1 cellular context compared by ENCODE assay signal in genomic region chr3:154122096-154122911, GRCh38.
TF ChIP-seq lines count a peak whose summit lies in the region.

No MANE protein-coding gene starts in this region.

TF ChIP-seq in HepG2, 621 proteins besides CTCF, POLR2A, EP300 and RAD21 (continued from another document):
- peak; percentile 23; the same call in 1 of the 2 replicates for TF ChIP-seq ZNF687 (CRISPR knock-in tag; IDR thresholded peaks at IDR 0.05)
- TF ChIP-seq ZBTB7B (CRISPR knock-in tag; IDR thresholded peaks at IDR 0.05), result 0 out of 2 replicates have a peak, but pooled peaks have one; percentile 18
- peak; percentile 4; the same call in 1 of the 2 replicates for TF ChIP-seq MAX (IDR thresholded peaks at IDR 0.05)
- TF ChIP-seq, protein P1, sequence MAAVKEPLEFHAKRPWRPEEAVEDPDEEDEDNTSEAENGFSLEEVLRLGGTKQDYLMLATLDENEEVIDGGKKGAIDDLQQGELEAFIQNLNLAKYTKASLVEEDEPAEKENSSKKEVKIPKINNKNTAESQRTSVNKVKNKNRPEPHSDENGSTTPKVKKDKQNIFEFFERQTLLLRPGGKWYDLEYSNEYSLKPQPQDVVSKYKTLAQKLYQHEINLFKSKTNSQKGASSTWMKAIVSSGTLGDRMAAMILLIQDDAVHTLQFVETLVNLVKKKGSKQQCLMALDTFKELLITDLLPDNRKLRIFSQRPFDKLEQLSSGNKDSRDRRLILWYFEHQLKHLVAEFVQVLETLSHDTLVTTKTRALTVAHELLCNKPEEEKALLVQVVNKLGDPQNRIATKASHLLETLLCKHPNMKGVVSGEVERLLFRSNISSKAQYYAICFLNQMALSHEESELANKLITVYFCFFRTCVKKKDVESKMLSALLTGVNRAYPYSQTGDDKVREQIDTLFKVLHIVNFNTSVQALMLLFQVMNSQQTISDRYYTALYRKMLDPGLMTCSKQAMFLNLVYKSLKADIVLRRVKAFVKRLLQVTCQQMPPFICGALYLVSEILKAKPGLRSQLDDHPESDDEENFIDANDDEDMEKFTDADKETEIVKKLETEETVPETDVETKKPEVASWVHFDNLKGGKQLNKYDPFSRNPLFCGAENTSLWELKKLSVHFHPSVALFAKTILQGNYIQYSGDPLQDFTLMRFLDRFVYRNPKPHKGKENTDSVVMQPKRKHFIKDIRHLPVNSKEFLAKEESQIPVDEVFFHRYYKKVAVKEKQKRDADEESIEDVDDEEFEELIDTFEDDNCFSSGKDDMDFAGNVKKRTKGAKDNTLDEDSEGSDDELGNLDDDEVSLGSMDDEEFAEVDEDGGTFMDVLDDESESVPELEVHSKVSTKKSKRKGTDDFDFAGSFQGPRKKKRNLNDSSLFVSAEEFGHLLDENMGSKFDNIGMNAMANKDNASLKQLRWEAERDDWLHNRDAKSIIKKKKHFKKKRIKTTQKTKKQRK (IDR thresholded peaks at IDR 0.05; ENCODE audit: low read length), result no peak
- TF ChIP-seq GATAD1 (CRISPR knock-in tag; IDR thresholded peaks at IDR 0.05), result no peak
- no peak for TF ChIP-seq ARID2 (CRISPR knock-in tag; IDR thresholded peaks at IDR 0.05; ENCODE audit: borderline replicate concordance)
- TF ChIP-seq NONO (IDR thresholded peaks at IDR 0.05), result no peak
- TF ChIP-seq NONO (CRISPR knock-in tag; conservative IDR thresholded peaks at IDR 0.05), result 0 out of 2 replicates have a peak, but pooled peaks have one; percentile 23
